Comparison of ENCODE assay signal across 8 cellular contexts in the genomic region with DNA sequence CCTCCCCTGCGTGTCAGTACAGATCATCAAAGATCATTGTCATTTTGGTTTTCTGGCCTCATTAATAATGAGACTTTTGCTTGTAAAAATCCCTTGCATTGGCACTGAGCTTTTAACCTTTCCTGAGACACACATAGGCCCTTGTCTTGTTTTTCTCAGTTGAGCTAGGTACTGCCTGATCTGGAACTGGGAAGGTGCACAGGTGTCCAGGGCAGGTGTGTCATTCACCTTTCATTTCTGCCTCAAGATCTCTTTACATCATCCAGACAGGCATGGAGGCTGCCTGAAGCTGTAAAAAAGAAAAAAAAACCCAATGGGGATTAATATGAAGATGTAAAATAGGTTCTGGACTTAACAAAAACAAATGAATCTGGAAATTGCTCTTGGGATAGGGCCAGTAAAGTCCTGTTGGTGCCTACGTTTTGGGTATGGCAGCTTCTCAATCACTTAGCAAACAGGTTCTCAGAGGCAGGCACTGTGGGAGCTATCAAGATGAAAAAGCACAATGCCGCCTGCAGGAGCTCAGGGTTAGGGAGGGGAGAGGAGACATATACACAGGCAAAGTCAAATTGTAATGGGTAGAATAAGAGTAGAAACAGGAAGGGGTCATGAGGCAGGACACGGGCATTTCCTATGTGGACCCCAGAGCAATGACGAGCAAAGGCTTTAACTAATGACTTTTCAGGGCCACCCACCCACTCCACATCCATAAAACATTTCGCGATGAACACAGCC. TPM values are rescaled to one million over a fixed set of nuclear protein-coding genes. Genes with fewer than 3 reads are reported as not detected.
DNase-seq lines count a peak whose midpoint lies in the region; ATAC-seq and TF ChIP-seq lines count a peak whose summit lies in the region.

No MANE protein-coding gene starts in this region.

- peaks cover 0 to 9% of the 10 kb centered on the region in 2 donors for H3K36me3 Mint-ChIP-seq in CD4-positive, alpha-beta memory T cell
- H3K36me3 Mint-ChIP-seq in dendritic cell treated with granulocyte-macrophage colony-stimulating factor and Interleukin-4, amounts not matched to agents 40 ng/mL and 50 ng/mL, for 4 days (ENCODE audit: low read depth) = no peaks in the 10 kb centered on the region
- no peaks in the 10 kb centered on the region for H3K36me3 Mint-ChIP-seq in neural crest cell (ENCODE audit: low read depth)

- CTCF ChIA-PET in CD4-positive, alpha-beta memory T cell (lab: Charles Lee; ENCODE audit: partially characterized antibody) = interaction anchor here (0.8 to 13.7 kb wide), 32 partner anchors 7 to 572 kb away, joined by 3 to 724 read pairs (median 6); a partner anchor contains a TSS

- H2AFZ ChIP-seq in MM.1S (ENCODE audit: low read length) = peak overlapping the region; percentile 91

- H3K9me2 ChIP-seq in MM.1S (replicated peaks; ENCODE audit: insufficient read depth, low read length) = no peaks in the 10 kb centered on the region

- no peak for ATAC-seq in GM21447 (IDR thresholded peaks at IDR 0.05; ENCODE audit: unreplicated experiment)

- peaks cover 29 to 59% (median 40%) of the 10 kb centered on the region in 4 donors for H3K4me1 Mint-ChIP-seq in CD4-positive, alpha-beta memory T cell
- peaks cover 26% of the 10 kb centered on the region for H3K4me1 Mint-ChIP-seq in dendritic cell treated with granulocyte-macrophage colony-stimulating factor and Interleukin-4, amounts not matched to agents 40 ng/mL and 50 ng/mL, for 4 days (ENCODE audit: low read depth)
- H3K4me1 Mint-ChIP-seq in neural crest cell = peaks cover 23% of the 10 kb centered on the region

- POLR2A ChIA-PET in CD4-positive, alpha-beta memory T cell (lab: Charles Lee; ENCODE audit: partially characterized antibody) = interaction anchor here (0.6 to 7.2 kb wide), 10 partner anchors 100 to 755 kb away, joined by 3 to 169 read pairs (median 3); a partner anchor contains a TSS

- TF ChIP-seq CTCF in MM.1S (IDR thresholded peaks at IDR 0.05; ENCODE audit: low read length) = no peak
- TF ChIP-seq CTCF in neural crest cell (conservative IDR thresholded peaks at IDR 0.05) = no peak

- peaks cover 44% of the 10 kb centered on the region for H3K4me1 ChIP-seq in CD4-positive, alpha-beta memory T cell (ENCODE audit: insufficient read depth, low read length)
- peaks cover 8% of the 10 kb centered on the region; the same call in 1 of the 2 replicates for H3K4me1 ChIP-seq in MM.1S (ENCODE audit: low read length)

- peaks cover 10% of the 10 kb centered on the region for H3F3A ChIP-seq in MM.1S (ENCODE audit: insufficient read depth, low read length)

- no peaks in the 10 kb centered on the region for H3K27me3 ChIP-seq in CD4-positive, alpha-beta memory T cell (ENCODE audit: insufficient read depth, low read length)
- no peaks in the 10 kb centered on the region for H3K27me3 ChIP-seq in MM.1S (replicated peaks; ENCODE audit: insufficient read depth, low read length)

- peak overlapping the region; percentile 27 to 57 for H3K4me3 ChIP-seq in CD4-positive, alpha-beta memory T cell (ENCODE audit: low read length in 2 of 2)
- peak overlapping the region; percentile 59; the same call in 1 of the 2 replicates for H3K4me3 ChIP-seq in MM.1S (ENCODE audit: low read length)

- no peaks in the 10 kb centered on the region for H3K36me3 ChIP-seq in CD4-positive, alpha-beta memory T cell (ENCODE audit: insufficient read depth, low read length)
- no peaks in the 10 kb centered on the region for H3K36me3 ChIP-seq in MM.1S (replicated peaks; ENCODE audit: insufficient read depth, low read length)

- peak in 1 of 5 donors; percentile 6 for DNase-seq in CD4-positive, alpha-beta memory T cell
- no peak for DNase-seq in MM.1S
- no peak for DNase-seq in neural crest cell (ENCODE audit: low read depth, low spot score)
- no peak for DNase-seq in HCEC 1CT
- DNase-seq in T-helper 9 cell = no peak
- no peak for DNase-seq in SHP77 treated with DMSO at 0.1 percent for 48 hours (lab: John Stamatoyannopoulos, UW)

- H3K27ac Mint-ChIP-seq in CD4-positive, alpha-beta memory T cell = peak overlapping the region; percentile 83 to 98 (median 97)
- peak overlapping the region; percentile 89 for H3K27ac Mint-ChIP-seq in dendritic cell treated with granulocyte-macrophage colony-stimulating factor and Interleukin-4, amounts not matched to agents 40 ng/mL and 50 ng/mL, for 4 days
- peak overlapping the region; percentile 94 for H3K27ac Mint-ChIP-seq in neural crest cell (ENCODE audit: unreplicated experiment)

- H3K79me2 ChIP-seq in MM.1S (ENCODE audit: low read length) = no peaks in the 10 kb centered on the region

- peak overlapping the region; percentile 81 for H3K27ac ChIP-seq in CD4-positive, alpha-beta memory T cell (ENCODE audit: low read depth, low read length)
- H3K27ac ChIP-seq in MM.1S (ENCODE audit: low read length) = peak overlapping the region; percentile 61; the same call in 1 of the 2 replicates

- peaks cover 0 to 2% (median 0%) of the 10 kb centered on the region in 8 donors for H3K9me3 Mint-ChIP-seq in CD4-positive, alpha-beta memory T cell
- H3K9me3 Mint-ChIP-seq in dendritic cell treated with granulocyte-macrophage colony-stimulating factor and Interleukin-4, amounts not matched to agents 40 ng/mL and 50 ng/mL, for 4 days = no peaks in the 10 kb centered on the region
- no peaks in the 10 kb centered on the region for H3K9me3 Mint-ChIP-seq in neural crest cell

- peak overlapping the region; percentile 57; the same call in 1 of the 2 replicates for H3K9ac ChIP-seq in MM.1S (ENCODE audit: low read length)

- H3K4me3 Mint-ChIP-seq in CD4-positive, alpha-beta memory T cell = peak overlapping the region; percentile 78 to 95 (median 87)
- peak overlapping the region; percentile 85 for H3K4me3 Mint-ChIP-seq in dendritic cell treated with granulocyte-macrophage colony-stimulating factor and Interleukin-4, amounts not matched to agents 40 ng/mL and 50 ng/mL, for 4 days
- peak overlapping the region; percentile 85 for H3K4me3 Mint-ChIP-seq in neural crest cell

- no peaks in the 10 kb centered on the region for H3K9me3 ChIP-seq in CD4-positive, alpha-beta memory T cell (ENCODE audit: control insufficient read depth in 1 of 2, low read length in 2 of 2)
- no peaks in the 10 kb centered on the region for H3K9me3 ChIP-seq in MM.1S (replicated peaks; ENCODE audit: insufficient read depth, low read length)

- intact Hi-C loops in CD4-positive, alpha-beta memory T cell (cut with micrococcal nuclease) = no loop called here
- intact Hi-C loops in dendritic cell treated with granulocyte-macrophage colony-stimulating factor and Interleukin-4, amounts not matched to agents 40 ng/mL and 50 ng/mL, for 4 days (cut with micrococcal nuclease) = no loop called here

- H3K27me3 Mint-ChIP-seq in CD4-positive, alpha-beta memory T cell = no peaks in the 10 kb centered on the region
- H3K27me3 Mint-ChIP-seq in dendritic cell treated with granulocyte-macrophage colony-stimulating factor and Interleukin-4, amounts not matched to agents 40 ng/mL and 50 ng/mL, for 4 days = peaks cover 37% of the 10 kb centered on the region
- H3K27me3 Mint-ChIP-seq in neural crest cell (ENCODE audit: low read depth) = peaks cover 47% of the 10 kb centered on the region

- H3K4me2 ChIP-seq in MM.1S (ENCODE audit: low read depth, low read length) = peak overlapping the region; percentile 78

- H4K20me1 ChIP-seq in MM.1S (ENCODE audit: insufficient read depth, low read length) = no peaks in the 10 kb centered on the region

RNA-seq across cellular contexts. Expression of a gene that starts 1.0 kb away (rescaled TPM):
- total RNA-seq in CD4-positive, alpha-beta memory T cell = 10 to 100 TPM; 11.9 to 13.4 TPM
- 1 to 10 TPM; 2.3 to 3.0 TPM for polyA plus RNA-seq in CD4-positive, alpha-beta memory T cell
- 4.5 and 5.9 TPM in 2 replicates for total RNA-seq in neural crest cell

RNA-seq across cellular contexts. Expression of a gene that starts 58.8 kb away (rescaled TPM):
- not detected for total RNA-seq in CD4-positive, alpha-beta memory T cell
- not detected for polyA plus RNA-seq in CD4-positive, alpha-beta memory T cell
- 0.14 TPM in 1 of 2 replicates, not detected in the other for total RNA-seq in neural crest cell
